Comparison of ENCODE assay signal across 1 cellular context in genomic region chr1:225888289-225888897, GRCh38.
TF ChIP-seq lines count a peak whose summit lies in the region.

No MANE protein-coding gene starts in this region.

TF ChIP-seq in HepG2, 621 proteins besides CTCF, POLR2A, EP300 and RAD21 (continues in another document):
- TF ChIP-seq ZNF430 (CRISPR knock-in tag; IDR thresholded peaks at IDR 0.05): no peak
- TF ChIP-seq SMC3 (IDR thresholded peaks at IDR 0.05; ENCODE audit: low read length): no peak
- no peak for TF ChIP-seq NCOA5 (CRISPR knock-in tag; IDR thresholded peaks at IDR 0.05)
- TF ChIP-seq NFIC (IDR thresholded peaks at IDR 0.05; ENCODE audit: low read length): no peak
- TF ChIP-seq SIN3B (IDR thresholded peaks at IDR 0.05; ENCODE audit: low read length): no peak
- TF ChIP-seq HMG20A (CRISPR knock-in tag; IDR thresholded peaks at IDR 0.05; ENCODE audit: borderline replicate concordance): peak; percentile 23; the same call in 1 of the 2 replicates
- TF ChIP-seq ZFX (CRISPR knock-in tag; IDR thresholded peaks at IDR 0.05; ENCODE audit: low read depth): 0 out of 2 replicates have a peak, but pooled peaks have one; percentile 33
- TF ChIP-seq CSRNP2 (CRISPR knock-in tag; conservative IDR thresholded peaks at IDR 0.05; ENCODE audit: low read depth): no peak
- no peak for TF ChIP-seq ZKSCAN5 (CRISPR knock-in tag; IDR thresholded peaks at IDR 0.05)
- peak; percentile 80 for TF ChIP-seq FOSL2 (CRISPR knock-in tag; IDR thresholded peaks at IDR 0.05)
- 0 out of 2 replicates have a peak, but pooled peaks have one; percentile 27 for TF ChIP-seq HDAC1 (CRISPR knock-in tag; IDR thresholded peaks at IDR 0.05)
- TF ChIP-seq ZXDC (CRISPR knock-in tag; IDR thresholded peaks at IDR 0.05): no peak
- no peak for TF ChIP-seq ZIK1 (CRISPR knock-in tag; IDR thresholded peaks at IDR 0.05; ENCODE audit: borderline replicate concordance, low read depth)
- TF ChIP-seq ZNF484 (CRISPR knock-in tag; IDR thresholded peaks at IDR 0.05; ENCODE audit: borderline replicate concordance, low read depth): no peak
- TF ChIP-seq ERF (CRISPR knock-in tag; IDR thresholded peaks at IDR 0.05): 0 out of 2 replicates have a peak, but pooled peaks have one; percentile 24
- TF ChIP-seq ZNF3 (CRISPR knock-in tag; IDR thresholded peaks at IDR 0.05): no peak
- TF ChIP-seq HNRNPH1 (optimal IDR thresholded peaks at IDR 0.05; ENCODE audit: low read depth, low read length): no peak
- no peak for TF ChIP-seq ZNF407 (CRISPR knock-in tag; IDR thresholded peaks at IDR 0.05; ENCODE audit: not compliant biosample characterization)
- TF ChIP-seq ZNF143 (CRISPR knock-in tag; IDR thresholded peaks at IDR 0.05): no peak
- TF ChIP-seq PHB2 (IDR thresholded peaks at IDR 0.05; ENCODE audit: partially characterized antibody): no peak
- no peak for TF ChIP-seq NR2C2 (CRISPR knock-in tag; IDR thresholded peaks at IDR 0.05; ENCODE audit: borderline replicate concordance)
- no peak for TF ChIP-seq GZF1 (CRISPR knock-in tag; IDR thresholded peaks at IDR 0.05)
- no peak for TF ChIP-seq ZNF251 (CRISPR knock-in tag; IDR thresholded peaks at IDR 0.05)
- TF ChIP-seq ZNF782 (CRISPR knock-in tag; IDR thresholded peaks at IDR 0.05; ENCODE audit: borderline replicate concordance): no peak
- no peak for TF ChIP-seq MXD4 (CRISPR knock-in tag; IDR thresholded peaks at IDR 0.05)
- TF ChIP-seq ZNF563 (CRISPR knock-in tag; IDR thresholded peaks at IDR 0.05): peak; percentile 19; the same call in 1 of the 2 replicates
- TF ChIP-seq, protein P1, sequence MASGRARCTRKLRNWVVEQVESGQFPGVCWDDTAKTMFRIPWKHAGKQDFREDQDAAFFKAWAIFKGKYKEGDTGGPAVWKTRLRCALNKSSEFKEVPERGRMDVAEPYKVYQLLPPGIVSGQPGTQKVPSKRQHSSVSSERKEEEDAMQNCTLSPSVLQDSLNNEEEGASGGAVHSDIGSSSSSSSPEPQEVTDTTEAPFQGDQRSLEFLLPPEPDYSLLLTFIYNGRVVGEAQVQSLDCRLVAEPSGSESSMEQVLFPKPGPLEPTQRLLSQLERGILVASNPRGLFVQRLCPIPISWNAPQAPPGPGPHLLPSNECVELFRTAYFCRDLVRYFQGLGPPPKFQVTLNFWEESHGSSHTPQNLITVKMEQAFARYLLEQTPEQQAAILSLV (CRISPR knock-in tag; IDR thresholded peaks at IDR 0.05; ENCODE audit: borderline replicate concordance): no peak
- no peak for TF ChIP-seq NCOR1 (IDR thresholded peaks at IDR 0.05; ENCODE audit: borderline replicate concordance, low read length)
- TF ChIP-seq SMAD3 (CRISPR knock-in tag; IDR thresholded peaks at IDR 0.05): no peak
- TF ChIP-seq HMGA1 (CRISPR knock-in tag; conservative IDR thresholded peaks at IDR 0.05): no peak
- TF ChIP-seq ZFP82 (CRISPR knock-in tag; IDR thresholded peaks at IDR 0.05; ENCODE audit: borderline replicate concordance): no peak
- TF ChIP-seq ADNP (CRISPR knock-in tag; IDR thresholded peaks at IDR 0.05): no peak
- no peak for TF ChIP-seq ZNF354B (CRISPR knock-in tag; IDR thresholded peaks at IDR 0.05)
- no peak for TF ChIP-seq PBX3 (CRISPR knock-in tag; IDR thresholded peaks at IDR 0.05; ENCODE audit: borderline replicate concordance)
- no peak for TF ChIP-seq CHCHD3 (CRISPR knock-in tag; IDR thresholded peaks at IDR 0.05)
- TF ChIP-seq, protein P2, sequence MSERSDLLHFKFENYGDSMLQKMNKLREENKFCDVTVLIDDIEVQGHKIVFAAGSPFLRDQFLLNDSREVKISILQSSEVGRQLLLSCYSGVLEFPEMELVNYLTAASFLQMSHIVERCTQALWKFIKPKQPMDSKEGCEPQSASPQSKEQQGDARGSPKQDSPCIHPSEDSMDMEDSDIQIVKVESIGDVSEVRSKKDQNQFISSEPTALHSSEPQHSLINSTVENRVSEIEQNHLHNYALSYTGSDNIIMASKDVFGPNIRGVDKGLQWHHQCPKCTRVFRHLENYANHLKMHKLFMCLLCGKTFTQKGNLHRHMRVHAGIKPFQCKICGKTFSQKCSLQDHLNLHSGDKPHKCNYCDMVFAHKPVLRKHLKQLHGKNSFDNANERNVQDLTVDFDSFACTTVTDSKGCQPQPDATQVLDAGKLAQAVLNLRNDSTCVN (CRISPR knock-in tag; IDR thresholded peaks at IDR 0.05; ENCODE audit: borderline replicate concordance): no peak
- TF ChIP-seq ZNF230 (CRISPR knock-in tag; IDR thresholded peaks at IDR 0.05): no peak
- TF ChIP-seq ZNF234 (CRISPR knock-in tag; conservative IDR thresholded peaks at IDR 0.05): no peak
- TF ChIP-seq ZNF550 (CRISPR knock-in tag; IDR thresholded peaks at IDR 0.05; ENCODE audit: borderline replicate concordance): no peak
- TF ChIP-seq ATM (IDR thresholded peaks at IDR 0.05; ENCODE audit: borderline replicate concordance): no peak
- TF ChIP-seq KAT8 (CRISPR knock-in tag; IDR thresholded peaks at IDR 0.05): 0 out of 2 replicates have a peak, but pooled peaks have one; percentile 15
- TF ChIP-seq UBTF (CRISPR knock-in tag; IDR thresholded peaks at IDR 0.05): 0 out of 2 replicates have a peak, but pooled peaks have one; percentile 29
- no peak for TF ChIP-seq HNRNPL (IDR thresholded peaks at IDR 0.05; ENCODE audit: low read depth, low read length)
- TF ChIP-seq ZNF138 (CRISPR knock-in tag; IDR thresholded peaks at IDR 0.05; ENCODE audit: low read depth): no peak
- TF ChIP-seq, protein P3, sequence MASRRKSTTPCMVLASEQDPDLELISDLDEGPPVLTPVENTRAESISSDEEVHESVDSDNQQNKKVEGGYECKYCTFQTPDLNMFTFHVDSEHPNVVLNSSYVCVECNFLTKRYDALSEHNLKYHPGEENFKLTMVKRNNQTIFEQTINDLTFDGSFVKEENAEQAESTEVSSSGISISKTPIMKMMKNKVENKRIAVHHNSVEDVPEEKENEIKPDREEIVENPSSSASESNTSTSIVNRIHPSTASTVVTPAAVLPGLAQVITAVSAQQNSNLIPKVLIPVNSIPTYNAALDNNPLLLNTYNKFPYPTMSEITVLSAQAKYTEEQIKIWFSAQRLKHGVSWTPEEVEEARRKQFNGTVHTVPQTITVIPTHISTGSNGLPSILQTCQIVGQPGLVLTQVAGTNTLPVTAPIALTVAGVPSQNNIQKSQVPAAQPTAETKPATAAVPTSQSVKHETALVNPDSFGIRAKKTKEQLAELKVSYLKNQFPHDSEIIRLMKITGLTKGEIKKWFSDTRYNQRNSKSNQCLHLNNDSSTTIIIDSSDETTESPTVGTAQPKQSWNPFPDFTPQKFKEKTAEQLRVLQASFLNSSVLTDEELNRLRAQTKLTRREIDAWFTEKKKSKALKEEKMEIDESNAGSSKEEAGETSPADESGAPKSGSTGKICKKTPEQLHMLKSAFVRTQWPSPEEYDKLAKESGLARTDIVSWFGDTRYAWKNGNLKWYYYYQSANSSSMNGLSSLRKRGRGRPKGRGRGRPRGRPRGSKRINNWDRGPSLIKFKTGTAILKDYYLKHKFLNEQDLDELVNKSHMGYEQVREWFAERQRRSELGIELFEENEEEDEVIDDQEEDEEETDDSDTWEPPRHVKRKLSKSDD (CRISPR knock-in tag; IDR thresholded peaks at IDR 0.05; ENCODE audit: low read depth): no peak
